Comparison of ENCODE assay signal across 9 cellular contexts in genomic region chr5:66945389-66946349, GRCh38.
DNase-seq lines count a peak whose midpoint lies in the region; ATAC-seq and TF ChIP-seq lines count a peak whose summit lies in the region.
"Had no signal": no experiment of that assay in that cellular context is flagged by ENCODE, and none has a peak within 500 bp of the region (broad histone marks: within the 10 kb centered on the region; RNA-seq: fewer than 3 reads in every experiment).

No MANE protein-coding gene starts in this region.

- H3K9ac ChIP-seq in smooth muscle cell (ENCODE audit: low read depth), result no peak overlapping the region

- peak overlapping the region; percentile 17 for H2AFZ ChIP-seq in smooth muscle cell (ENCODE audit: low read depth)

- H3K36me3 ChIP-seq in smooth muscle cell (ENCODE audit: low read depth), result no peaks in the 10 kb centered on the region

- no peaks in the 10 kb centered on the region for H3K36me3 Mint-ChIP-seq in activated naive CD4-positive, alpha-beta T cell treated with anti-CD3 and anti-CD28 coated beads for 36 hours (ENCODE audit: low read depth)
- H3K36me3 Mint-ChIP-seq in activated T-helper 2 cell treated with anti-CD3 and anti-CD28 coated beads, Interferon-gamma antibody, Interleukin-2, Interleukin-4, amounts not matched to agents 10 μg/mL and 5 μg/mL and 100 μg/mL, durations not matched to agents 14 hours and 24 hours and 36 hours (ENCODE audit: low read depth), result peaks cover 3% of the 10 kb centered on the region

- peak; percentile 57 for DNase-seq in activated naive CD4-positive, alpha-beta T cell treated with anti-CD3 and anti-CD28 coated beads for 36 hours
- no peak for DNase-seq in activated naive CD4-positive, alpha-beta T cell (lab: John Stamatoyannopoulos, UW)
- peak; percentile 51 for DNase-seq in NCI-H69 (lab: John Stamatoyannopoulos, UW)
- DNase-seq in smooth muscle cell (lab: John Stamatoyannopoulos, UW; ENCODE audit: unreplicated experiment), result no peak
- no peak for DNase-seq in NOMO-1 (lab: John Stamatoyannopoulos, UW; ENCODE audit: unreplicated experiment in 2 of 2)
- no peak for DNase-seq in NCI-H2107 (lab: John Stamatoyannopoulos, UW)
- DNase-seq in activated T-helper 2 cell treated with anti-CD3 and anti-CD28 coated beads, Interferon-gamma antibody, Interleukin-2, Interleukin-4, amounts not matched to agents 10 μg/mL and 5 μg/mL and 100 μg/mL, durations not matched to agents 14 hours and 24 hours and 36 hours (ENCODE audit: low spot score), result no peak
- DNase-seq: activated naive CD8-positive, alpha-beta T cell treated with anti-CD3 and anti-CD28 coated beads, Interleukin-2, amount 10 ng/mL, durations not matched to agents 7 days and 5 days had no signal

- H3K4me3 ChIP-seq in smooth muscle cell, result no peak overlapping the region

- no peaks in the 10 kb centered on the region for H3K27me3 ChIP-seq in smooth muscle cell (ENCODE audit: low read depth)

- H3K4me3 Mint-ChIP-seq in activated naive CD4-positive, alpha-beta T cell treated with anti-CD3 and anti-CD28 coated beads for 36 hours, result no peak overlapping the region
- no peak overlapping the region for H3K4me3 Mint-ChIP-seq in activated T-helper 2 cell treated with anti-CD3 and anti-CD28 coated beads, Interferon-gamma antibody, Interleukin-2, Interleukin-4, amounts not matched to agents 10 μg/mL and 5 μg/mL and 100 μg/mL, durations not matched to agents 14 hours and 24 hours and 36 hours (ENCODE audit: low read depth)
- H3K4me3 Mint-ChIP-seq: activated naive CD8-positive, alpha-beta T cell treated with anti-CD3 and anti-CD28 coated beads, Interleukin-2, amount 10 ng/mL, durations not matched to agents 7 days and 5 days had no signal

- no peak overlapping the region for H3K27ac Mint-ChIP-seq in activated naive CD4-positive, alpha-beta T cell treated with anti-CD3 and anti-CD28 coated beads for 36 hours
- H3K27ac Mint-ChIP-seq in activated T-helper 2 cell treated with anti-CD3 and anti-CD28 coated beads, Interferon-gamma antibody, Interleukin-2, Interleukin-4, amounts not matched to agents 10 μg/mL and 5 μg/mL and 100 μg/mL, durations not matched to agents 14 hours and 24 hours and 36 hours, result no peak overlapping the region
- H3K27ac Mint-ChIP-seq: activated naive CD8-positive, alpha-beta T cell treated with anti-CD3 and anti-CD28 coated beads, Interleukin-2, amount 10 ng/mL, durations not matched to agents 7 days and 5 days had no signal

- peak; percentile 98 for ATAC-seq in HG02571 (IDR thresholded peaks at IDR 0.05; ENCODE audit: unreplicated experiment)

- no peak for TF ChIP-seq CTCF in smooth muscle cell (IDR thresholded peaks at IDR 0.05; ENCODE audit: borderline replicate concordance, insufficient read depth, poor library complexity, severe bottlenecking)

- H3K4me2 ChIP-seq in smooth muscle cell, result peak overlapping the region; percentile 4

- H3K27ac ChIP-seq in smooth muscle cell (ENCODE audit: low read depth), result no peak overlapping the region

- peaks cover 6% of the 10 kb centered on the region for H3K4me1 Mint-ChIP-seq in activated naive CD4-positive, alpha-beta T cell treated with anti-CD3 and anti-CD28 coated beads for 36 hours (ENCODE audit: low read depth)
- H3K4me1 Mint-ChIP-seq in activated T-helper 2 cell treated with anti-CD3 and anti-CD28 coated beads, Interferon-gamma antibody, Interleukin-2, Interleukin-4, amounts not matched to agents 10 μg/mL and 5 μg/mL and 100 μg/mL, durations not matched to agents 14 hours and 24 hours and 36 hours (ENCODE audit: low read depth), result peaks cover 8% of the 10 kb centered on the region

- peaks cover 8% of the 10 kb centered on the region for H3K4me1 ChIP-seq in smooth muscle cell (ENCODE audit: low read depth)

- CTCF ChIA-PET in activated naive CD4-positive, alpha-beta T cell treated with anti-CD3 and anti-CD28 coated beads for 36 hours (lab: Charles Lee), result interaction anchor here (0.6 kb wide), 1 partner anchor 181 kb away, joined by 3 read pairs; no protein-coding TSS in a partner anchor

- H3F3A ChIP-seq in smooth muscle cell (ENCODE audit: low read depth), result no peaks in the 10 kb centered on the region

- H3K27me3 Mint-ChIP-seq in activated naive CD4-positive, alpha-beta T cell treated with anti-CD3 and anti-CD28 coated beads for 36 hours (ENCODE audit: low read depth), result peaks cover 17% of the 10 kb centered on the region
- H3K27me3 Mint-ChIP-seq in activated T-helper 2 cell treated with anti-CD3 and anti-CD28 coated beads, Interferon-gamma antibody, Interleukin-2, Interleukin-4, amounts not matched to agents 10 μg/mL and 5 μg/mL and 100 μg/mL, durations not matched to agents 14 hours and 24 hours and 36 hours (ENCODE audit: low read depth), result peaks cover 34% of the 10 kb centered on the region

- H3K9me3 ChIP-seq in smooth muscle cell (replicated peaks; ENCODE audit: low read depth), result no peaks in the 10 kb centered on the region

- H3K9me3 Mint-ChIP-seq in activated naive CD4-positive, alpha-beta T cell treated with anti-CD3 and anti-CD28 coated beads for 36 hours, result no peaks in the 10 kb centered on the region
- H3K9me3 Mint-ChIP-seq in activated T-helper 2 cell treated with anti-CD3 and anti-CD28 coated beads, Interferon-gamma antibody, Interleukin-2, Interleukin-4, amounts not matched to agents 10 μg/mL and 5 μg/mL and 100 μg/mL, durations not matched to agents 14 hours and 24 hours and 36 hours, result no peaks in the 10 kb centered on the region

- intact Hi-C loops in activated naive CD4-positive, alpha-beta T cell treated with anti-CD3 and anti-CD28 coated beads for 36 hours (cut with micrococcal nuclease), result no loop called here
- intact Hi-C loops in activated T-helper 2 cell treated with anti-CD3 and anti-CD28 coated beads, Interferon-gamma antibody, Interleukin-2, Interleukin-4, amounts not matched to agents 10 μg/mL and 5 μg/mL and 100 μg/mL, durations not matched to agents 14 hours and 24 hours and 36 hours (cut with micrococcal nuclease), result no loop called here

- WGBS in smooth muscle cell (ENCODE audit: low lambda C conversion rate), result 46% methylated on average over 7 of the region's 7 CpGs

- no peaks in the 10 kb centered on the region for H3K79me2 ChIP-seq in smooth muscle cell (ENCODE audit: low read depth)

- H4K20me1 ChIP-seq in smooth muscle cell (ENCODE audit: low read depth), result no peaks in the 10 kb centered on the region

Comparison
In these comparisons a context has a peak if more than half of its experiments do, and no peak if none do; other contexts are left out.
1. DNase-seq: peak in activated naive CD4-positive, alpha-beta T cell treated with anti-CD3 and anti-CD28 coated beads for 36 hours (single experiment) and NCI-H69 (single experiment); none in activated naive CD4-positive, alpha-beta T cell (0 of 4), smooth muscle cell (single experiment), NOMO-1 (0 of 2), NCI-H2107 (single experiment) and activated T-helper 2 cell treated with anti-CD3 and anti-CD28 coated beads, Interferon-gamma antibody, Interleukin-2, Interleukin-4, amounts not matched to agents 10 μg/mL and 5 μg/mL and 100 μg/mL, durations not matched to agents 14 hours and 24 hours and 36 hours (single experiment).